8 cellular contexts compared by ENCODE assay signal in the genomic region with DNA sequence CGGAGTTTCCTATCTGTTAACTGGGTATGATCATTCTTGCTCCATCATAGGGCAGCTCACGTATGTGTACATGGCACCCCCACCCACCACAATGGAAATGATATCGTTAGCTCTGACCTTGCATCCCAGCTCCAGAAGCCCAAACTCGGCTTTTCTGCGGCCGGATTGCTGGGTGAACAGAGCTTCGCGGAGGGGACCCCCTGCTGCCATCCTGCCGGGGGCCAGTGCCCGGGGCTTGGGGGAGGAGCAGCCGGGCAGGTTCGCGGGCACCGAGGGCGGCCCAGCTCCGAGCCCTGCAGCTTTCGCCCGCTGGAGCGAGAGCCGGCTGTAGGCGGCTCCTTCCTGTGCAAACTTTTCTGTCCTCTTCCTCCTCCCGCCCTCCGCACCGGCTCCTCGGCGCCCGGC. TPM values are rescaled to one million over a fixed set of nuclear protein-coding genes. Genes with fewer than 3 reads are reported as not detected.
A peak's percentile ranks its signal among the peaks of the same experiment; 100 is the strongest.
DNase-seq lines count a peak whose midpoint lies in the region; ATAC-seq and TF ChIP-seq lines count a peak whose summit lies in the region.

No MANE protein-coding gene starts in this region.

- H3K27me3 ChIP-seq in cardiac muscle cell = peaks cover 63% of the 10 kb centered on the region
- peaks cover 0 to 26% (median 2%) of the 10 kb centered on the region in 3 donors for H3K27me3 ChIP-seq in psoas muscle (ENCODE audit: insufficient read depth in 3 of 3, low read length in 2 of 3)

- H3K4me1 ChIP-seq in cardiac muscle cell (ENCODE audit: low read depth) (no peaks in the 10 kb centered on the region), psoas muscle (no peaks in the 10 kb centered on the region)

- intact Hi-C loops in psoas muscle (cut with DNase I) = no loop called here

- H3K27ac ChIP-seq in RWPE1 (peak overlapping the region; percentile 74), cardiac muscle cell (no peak overlapping the region), psoas muscle (no peak overlapping the region)

- CTCF ChIA-PET in RWPE1 (lab: Yijun Ruan, JAX) = interaction anchor here (1.1 kb wide), 1 partner anchor 39 kb away, joined by 3 read pairs; no protein-coding TSS in a partner anchor

- no peaks in the 10 kb centered on the region for H3K36me3 ChIP-seq in cardiac muscle cell
- no peaks in the 10 kb centered on the region for H3K36me3 ChIP-seq in psoas muscle (ENCODE audit: insufficient read depth in 1 of 2, low read depth in 1 of 2)

- H3K4me3 ChIP-seq in AG09309 (ENCODE audit: control insufficient read depth, low read depth, low read length) (peak overlapping the region; percentile 55), cardiac muscle cell (peak overlapping the region; percentile 37), psoas muscle (peak overlapping the region; percentile 67)

- 5 to 8% (median 6%) methylated on average over 20 to 27 of the region's 27 CpGs for WGBS in psoas muscle, 3 donors

- TF ChIP-seq CTCF in AG09309 (IDR thresholded peaks at IDR 0.05; ENCODE audit: control insufficient read depth, insufficient read depth, low read depth, low read length, missing control alignments) (no peak), RWPE1 (conservative IDR thresholded peaks at IDR 0.05; ENCODE audit: low read depth) (no peak), cardiac muscle cell (IDR thresholded peaks at IDR 0.05; ENCODE audit: low read depth, low read length) (no peak), psoas muscle (IDR thresholded peaks at IDR 0.05) (no peak)

- DNase-seq in AG09309 (ENCODE audit: low read depth) (no peak), RWPE1 (ENCODE audit: low spot score) (no peak), cardiac muscle cell (ENCODE audit: low read depth in 1 of 2, low spot score in 1 of 2) (peak in 1 of 2 donors; percentile 46), psoas muscle (peak; percentile 28 to 57), NCI-H2227 (lab: John Stamatoyannopoulos, UW; ENCODE audit: unreplicated experiment) (no peak)
- peak; percentile 30 for DNase-seq in activated gamma-delta T cell treated with anti-CD3 and anti-CD28 coated beads, Interleukin-2, amount 50 U/mL, for 16 hours (ENCODE audit: low read depth)

- POLR2A ChIA-PET in RWPE1 (lab: Yijun Ruan, JAX; ENCODE audit: low non-redundant PET) = no interaction called here

- no peaks in the 10 kb centered on the region for H3K9me3 ChIP-seq in cardiac muscle cell (ENCODE audit: low read depth)
- H3K9me3 ChIP-seq in psoas muscle = no peaks in the 10 kb centered on the region

- ATAC-seq in GM19043 (IDR thresholded peaks at IDR 0.05; ENCODE audit: low read depth, unreplicated experiment) (peak; percentile 60), HG03280 (IDR thresholded peaks at IDR 0.05; ENCODE audit: unreplicated experiment) (peak; percentile 73), psoas muscle (peak in 3 of 4 donors; percentile 10 to 25 (median 17))

RNA-seq across cellular contexts. Expression of a gene that starts 24.9 kb away (rescaled TPM):
- total RNA-seq in cardiac muscle cell (16.1 and 19.8 TPM in 2 replicates), psoas muscle (10 to 100 TPM in 3 of 4 donors, 1 to 10 TPM in 1; 8.7 to 13.5 (median 11.2) TPM)
- polyA plus RNA-seq in cardiac muscle cell (32.6 and 44.4 TPM in 2 replicates), psoas muscle (10 to 100 TPM in 2 of 3 donors, 1 to 10 TPM in 1; 9.0 to 32.3 (median 11.4) TPM)

Comparison
In these comparisons a context has a peak if more than half of its experiments do, and no peak if none do; other contexts are left out.
1. DNase-seq: peak in activated gamma-delta T cell treated with anti-CD3 and anti-CD28 coated beads, Interleukin-2, amount 50 U/mL, for 16 hours (single experiment) and psoas muscle (2 of 2); none in AG09309 (single experiment), RWPE1 (single experiment) and NCI-H2227 (single experiment).
2. ATAC-seq: peak in every context shown above with its lines; median percentile 73 in HG03280; 60 in GM19043; 17 in psoas muscle.
3. Peak in every context shown above with its lines, with median percentiles within 50 percentile points of each other: H3K4me3 ChIP-seq.